8 cellular contexts compared by ENCODE assay signal in genomic region chr1:21334214-21335087, GRCh38. TPM values are rescaled to one million over a fixed set of nuclear protein-coding genes. Genes with fewer than 3 reads are reported as not detected.
A peak's percentile ranks its signal among the peaks of the same experiment; 100 is the strongest.
DNase-seq lines count a peak whose midpoint lies in the region; ATAC-seq and TF ChIP-seq lines count a peak whose summit lies in the region.

No MANE protein-coding gene starts in this region.

- H3K4me3 ChIP-seq in Caco-2 (ENCODE audit: low read depth, low read length) (no peak overlapping the region), iPS-18a (ENCODE audit: low read length) (peak overlapping the region; percentile 23), spleen (peak overlapping the region in 7 of 8 donors; percentile 9 to 65 (median 26))

- intact Hi-C loops in Caco-2 (cut with micrococcal nuclease; ENCODE audit: unreplicated experiment) = loop anchor here (2.0 kb wide), 1 partner anchor 80 kb away; no protein-coding TSS in a partner anchor
- intact Hi-C loops in spleen (cut with DNase I; ENCODE audit: low total_unique reads) = loop anchor here (5.0 kb wide), 1 partner anchor 72 kb away; no protein-coding TSS in a partner anchor

- H3K9me3 ChIP-seq in Caco-2 (no peaks in the 10 kb centered on the region), iPS-18a (ENCODE audit: control insufficient read depth, low read depth, low read length) (no peaks in the 10 kb centered on the region), spleen (no peaks in the 10 kb centered on the region)

- no peak overlapping the region for H3K4me3 Mint-ChIP-seq in Caco-2 (ENCODE audit: unreplicated experiment)

- H3K36me3 Mint-ChIP-seq in Caco-2 (ENCODE audit: insufficient read depth, unreplicated experiment) = no peaks in the 10 kb centered on the region

- H3K4me1 Mint-ChIP-seq in Caco-2 (ENCODE audit: low read depth, unreplicated experiment) = peaks cover 13% of the 10 kb centered on the region

- no peak overlapping the region for H3K9ac ChIP-seq in iPS-18a (ENCODE audit: low read length)

- H3K27me3 ChIP-seq in Caco-2 (replicated peaks; ENCODE audit: control insufficient read depth, insufficient read depth, low read length) (no peaks in the 10 kb centered on the region), iPS-18a (ENCODE audit: control insufficient read depth, insufficient read depth, low read length) (no peaks in the 10 kb centered on the region), spleen (replicated peaks in 1 of 7) (no peaks in the 10 kb centered on the region)

- WGBS in spleen, 5 donors = 3 to 15% (median 4%) methylated on average over 16 to 20 of the region's 20 CpGs

- H3K9me3 Mint-ChIP-seq in Caco-2 (ENCODE audit: unreplicated experiment) = no peaks in the 10 kb centered on the region

- peak; percentile 71 for ATAC-seq in GM19468 (IDR thresholded peaks at IDR 0.05; ENCODE audit: extremely low read depth, unreplicated experiment)

- BruUV-seq in Caco-2 (replicated peaks; lab: Mats Ljungman, UMichigan) = no TSS peak

- H3K27me3 Mint-ChIP-seq in Caco-2 (ENCODE audit: insufficient read depth, unreplicated experiment) = no peaks in the 10 kb centered on the region

- TF ChIP-seq CTCF in Caco-2 (IDR thresholded peaks at IDR 0.05; ENCODE audit: insufficient read depth in 1 of 2, low read depth in 1 of 2, low read length in 1 of 2, severe bottlenecking in 1 of 2, unreplicated experiment in 1 of 2) (peak; percentile 36 to 39), spleen (IDR thresholded peaks at IDR 0.05 in 8 of 11, conservative IDR thresholded peaks at IDR 0.05 in 3 of 11) (peak; percentile 67 to 87 (median 75))

- peak in 1 of 3 donors; percentile 21 for TF ChIP-seq POLR2A in spleen (IDR thresholded peaks at IDR 0.05)

- H3K36me3 ChIP-seq in Caco-2 (ENCODE audit: control insufficient read depth, insufficient read depth, low read length) (no peaks in the 10 kb centered on the region; the same call in 1 of the 2 replicates), iPS-18a (ENCODE audit: control insufficient read depth, low read depth, low read length) (no peaks in the 10 kb centered on the region), spleen (peaks cover 0 to 9% (median 0%) of the 10 kb centered on the region in 6 donors)

- H3K4me1 ChIP-seq in Caco-2 (peaks cover 19% of the 10 kb centered on the region), iPS-18a (ENCODE audit: control insufficient read depth, low read depth, low read length) (peaks cover 18% of the 10 kb centered on the region), spleen (peaks cover 76 to 99% (median 95%) of the 10 kb centered on the region in 6 donors)

- peak in 1 of 2 experiments; percentile 44 for DNase-seq in Caco-2
- DNase-seq in HS-5 (ENCODE audit: low read depth) = peak; percentile 60
- peak; percentile 50 to 95 (median 76) for DNase-seq in T-helper 2 cell
- peak in 37 of 58 donors; percentile 14 to 72 (median 35) for DNase-seq in anterior cingulate cortex (lab: John Stamatoyannopoulos, UW)
- peak; percentile 96 for DNase-seq in spleen
- DNase-seq in NCI-H2171 treated with DMSO at 0.1 percent for 48 hours (lab: John Stamatoyannopoulos, UW) = no peak

- POLR2A ChIA-PET in Caco-2 (lab: Charles Lee) = no interaction called here

- CTCF ChIA-PET in Caco-2 (lab: Charles Lee) = interaction anchor here (1.2 kb wide), 1 partner anchor 64 kb away, joined by 3 read pairs; no protein-coding TSS in a partner anchor

- H3K27ac ChIP-seq in iPS-18a (ENCODE audit: low read length) = no peak overlapping the region
- peak overlapping the region; percentile 59 to 97 (median 94) for H3K27ac ChIP-seq in spleen

- H3K27ac Mint-ChIP-seq in Caco-2 (ENCODE audit: unreplicated experiment) = no peak overlapping the region

RNA-seq across cellular contexts. Expression of gene ECE1, which starts 44.2 kb away (rescaled TPM):
- total RNA-seq in Caco-2 (2022) = 49.6 and 50.2 TPM in 2 replicates
- 100 to 1,000 TPM in 5 of 7 donors, 10 to 100 TPM in 2; 95.3 to 142 (median 124) TPM for total RNA-seq in spleen
- polyA plus RNA-seq in spleen = 10 to 100 TPM; 17.2 to 44.4 (median 24.1) TPM
